ENCODE assay signal across 11 cellular contexts in genomic region chr2:41610501-41611242, GRCh38.
DNase-seq lines count a peak whose midpoint lies in the region; ATAC-seq and TF ChIP-seq lines count a peak whose summit lies in the region.
"Had no signal": no experiment of that assay in that cellular context is flagged by ENCODE, and none has a peak within 500 bp of the region (broad histone marks: within the 10 kb centered on the region; RNA-seq: fewer than 3 reads in every experiment).

No MANE protein-coding gene starts in this region.

- no peak overlapping the region for H2BK120ac ChIP-seq in IMR-90 (ENCODE audit: low read depth, low read length)

- no peak overlapping the region for H3K9ac ChIP-seq in IMR-90 (ENCODE audit: low read depth, low read length)

- intact Hi-C loops in IMR-90 (cut with micrococcal nuclease): no loop called here
- intact Hi-C loops in transverse colon (cut with DNase I; ENCODE audit: low total_unique reads): no loop called here

- no peak overlapping the region for H2AFZ ChIP-seq in IMR-90 (replicated peaks; ENCODE audit: low read length, poor library complexity)

- no TSS peak for BruUV-seq in IMR-90 (replicated peaks; lab: Mats Ljungman, UMichigan)

- no peaks in the 10 kb centered on the region for H3K36me3 ChIP-seq in IMR-90 (ENCODE audit: control insufficient read depth, insufficient read depth, low read length)
- H3K36me3 ChIP-seq in transverse colon: no peaks in the 10 kb centered on the region
- H3K36me3 ChIP-seq: MG63 had no signal

- DNase-seq in IMR-90: peak; percentile 36
- DNase-seq in coronary artery (ENCODE audit: low spot score): no peak
- peak; percentile 71 for DNase-seq in myocyte (ENCODE audit: low read depth)
- no peak for DNase-seq in transverse colon
- no peak for DNase-seq in kidney tubule cell (ENCODE audit: low spot score)
- no peak for DNase-seq in putamen (ENCODE audit: low spot score)
- no peak for DNase-seq in GF-D8 (lab: John Stamatoyannopoulos, UW)
- DNase-seq: MG63, small intestine, T-helper 17 cell had no signal

- TF ChIP-seq CTCF in IMR-90 (conservative IDR thresholded peaks at IDR 0.05; ENCODE audit: low read depth, low read length) (no peak), coronary artery (IDR thresholded peaks at IDR 0.05) (no peak), transverse colon (IDR thresholded peaks at IDR 0.05) (no peak)

- no peaks in the 10 kb centered on the region for H4K20me1 ChIP-seq in IMR-90 (ENCODE audit: insufficient read depth, low read length)

- H3K14ac ChIP-seq in IMR-90 (replicated peaks; ENCODE audit: low read depth, low read length): no peak overlapping the region

- H3K27ac ChIP-seq in IMR-90 (ENCODE audit: insufficient read depth, low read length) (no peak overlapping the region), coronary artery (peak overlapping the region; percentile 89 to 91), transverse colon (peak overlapping the region in 3 of 4 donors; percentile 45 to 58 (median 50))

- H2AK5ac ChIP-seq in IMR-90 (ENCODE audit: low read depth, low read length): no peak overlapping the region

- no peak overlapping the region for H3K18ac ChIP-seq in IMR-90 (ENCODE audit: low read depth, low read length)

- H3K9me1 ChIP-seq in IMR-90 (ENCODE audit: insufficient read depth, low read length): no peaks in the 10 kb centered on the region

- H3K4me3 ChIP-seq in IMR-90 (ENCODE audit: insufficient read depth, low read depth, low read length) (no peak overlapping the region), coronary artery (peak overlapping the region; percentile 56), transverse colon (no peak overlapping the region)
- H3K4me3 ChIP-seq: MG63 had no signal

- CTCF ChIA-PET in IMR-90 (lab: Yijun Ruan, JAX): no interaction called here

- H4K5ac ChIP-seq in IMR-90 (ENCODE audit: low read depth, low read length): no peak overlapping the region

- no peak overlapping the region for H3K4ac ChIP-seq in IMR-90 (ENCODE audit: low read depth, low read length)

- TF ChIP-seq RAD21 in IMR-90 (IDR thresholded peaks at IDR 0.05; ENCODE audit: low read length): no peak

- peak overlapping the region; percentile 54; the same call in 1 of the 2 replicates for H3K4me2 ChIP-seq in IMR-90 (ENCODE audit: low read depth, low read length)

- in situ Hi-C loops in IMR-90 (cut with MboI; ENCODE audit: low sequenced_read_pairs) (no loop called here), transverse colon (cut with MboI; ENCODE audit: low pct_ligation_motif_present in 1 of 4, low pct_unique_long_range_greater_than_20kb in 1 of 4, low sequenced_read_pairs in 3 of 4) (no loop called here)

- H2BK15ac ChIP-seq in IMR-90 (ENCODE audit: low read depth, low read length): no peak overlapping the region

- no peaks in the 10 kb centered on the region for H3K4me1 ChIP-seq in IMR-90 (ENCODE audit: control insufficient read depth, insufficient read depth, low read length)
- H3K4me1 ChIP-seq in transverse colon: peaks cover 0 to 3% (median 0%) of the 10 kb centered on the region in 4 donors

- no peak overlapping the region for H4K91ac ChIP-seq in IMR-90 (ENCODE audit: insufficient read depth, low read depth, low read length)

- no peak overlapping the region for H2BK20ac ChIP-seq in IMR-90 (ENCODE audit: low read depth, low read length)

- H3K27me3 ChIP-seq in IMR-90 (ENCODE audit: control insufficient read depth, insufficient read depth, low read length) (no peaks in the 10 kb centered on the region), transverse colon (no peaks in the 10 kb centered on the region)
- H3K27me3 ChIP-seq: MG63 had no signal

- H3K23ac ChIP-seq in IMR-90 (ENCODE audit: low read depth, low read length): no peak overlapping the region

- 50% methylated on average over 1 of the region's 6 CpGs; no CpG with 5 or more reads in 1 of the 2 experiments for WGBS in IMR-90 (ENCODE audit: extremely low coverage in 2 of 2, insufficient read length in 1 of 2), 2 experiments
- WGBS in transverse colon (ENCODE audit: low coverage in 1 of 2), 2 donors: 32 to 45% methylated on average over 6 of the region's 6 CpGs

- H4K8ac ChIP-seq in IMR-90 (ENCODE audit: low read depth in 2 of 2, low read length in 2 of 2): no peak overlapping the region

- no peak overlapping the region for H3K56ac ChIP-seq in IMR-90 (ENCODE audit: extremely low read depth, insufficient read depth, low read length)

- no peak for TF ChIP-seq EP300 in transverse colon (IDR thresholded peaks at IDR 0.05; ENCODE audit: low read depth)

- POLR2A ChIA-PET in IMR-90 (lab: Charles Lee; ENCODE audit: unreplicated experiment): no interaction called here

- no peak overlapping the region for H2AK9ac ChIP-seq in IMR-90 (replicated peaks; ENCODE audit: low read depth, low read length, poor library complexity)

- peak overlapping the region; percentile 13 for H2BK5ac ChIP-seq in IMR-90 (ENCODE audit: low read depth, low read length, poor library complexity, severe bottlenecking)

- dilution Hi-C loops in IMR-90 (cut with HindIII; ENCODE audit: low sequenced_read_pairs, unreplicated experiment): no loop called here

- no peaks in the 10 kb centered on the region for H3K79me1 ChIP-seq in IMR-90 (ENCODE audit: low read depth in 1 of 2, low read length in 2 of 2)

- H3K9me3 ChIP-seq in IMR-90 (ENCODE audit: control insufficient read depth, insufficient read depth, low read length): no peaks in the 10 kb centered on the region
- no peaks in the 10 kb centered on the region for H3K9me3 ChIP-seq in transverse colon
- H3K9me3 ChIP-seq: MG63 had no signal

- ATAC-seq in IMR-90 (ENCODE audit: low read depth): no peak
- ATAC-seq in HG03342 (IDR thresholded peaks at IDR 0.05; ENCODE audit: unreplicated experiment): no peak
- ATAC-seq: T-helper 17 cell had no signal

- TF ChIP-seq POLR2A in IMR-90 (IDR thresholded peaks at IDR 0.05; ENCODE audit: low read depth, low read length): no peak
- no peak for TF ChIP-seq POLR2A in transverse colon (IDR thresholded peaks at IDR 0.05)

TF ChIP-seq in IMR-90, 13 proteins besides CTCF, POLR2A, EP300 and RAD21:
- no peak for TF ChIP-seq MAZ (IDR thresholded peaks at IDR 0.05; ENCODE audit: borderline replicate concordance, low read depth, low read length)
- no peak for TF ChIP-seq CHD1 (IDR thresholded peaks at IDR 0.05; ENCODE audit: low read depth, low read length)
- no peak for TF ChIP-seq USF2 (IDR thresholded peaks at IDR 0.05; ENCODE audit: low read depth, low read length)
- no peak for TF ChIP-seq BHLHE40 (IDR thresholded peaks at IDR 0.05; ENCODE audit: low read depth, low read length)
- TF ChIP-seq MAFK (IDR thresholded peaks at IDR 0.05; ENCODE audit: low read depth, low read length): no peak
- no peak for TF ChIP-seq RCOR1 (IDR thresholded peaks at IDR 0.05; ENCODE audit: insufficient replicate concordance, low read length)
- TF ChIP-seq FOS (IDR thresholded peaks at IDR 0.05; ENCODE audit: low read depth, low read length): no peak
- TF ChIP-seq SMC3 (IDR thresholded peaks at IDR 0.05; ENCODE audit: low read depth, low read length): no peak
- TF ChIP-seq NFE2L2 (IDR thresholded peaks at IDR 0.05; ENCODE audit: low read depth, low read length): no peak
- TF ChIP-seq CEBPB (IDR thresholded peaks at IDR 0.05; ENCODE audit: low read depth, low read length): no peak
- no peak for TF ChIP-seq RFX5 (IDR thresholded peaks at IDR 0.05; ENCODE audit: low read depth, low read length)
- no peak for TF ChIP-seq MXI1 (IDR thresholded peaks at IDR 0.05; ENCODE audit: borderline replicate concordance, low read depth, low read length)
- no peak for TF ChIP-seq ELK1 (IDR thresholded peaks at IDR 0.05; ENCODE audit: borderline replicate concordance, low read depth, low read length)

Comparison
In these comparisons a context has a peak if more than half of its experiments do, and no peak if none do; other contexts are left out.
1. DNase-seq: peak in IMR-90 (single experiment) and myocyte (single experiment); none in coronary artery (single experiment), transverse colon (single experiment), kidney tubule cell (single experiment), putamen (single experiment) and GF-D8 (single experiment).